Comparison of ENCODE assay signal across 20 cellular contexts in genomic region chr2:25816249-25816648, GRCh38.
A peak's percentile ranks its signal among the peaks of the same experiment; 100 is the strongest.
DNase-seq lines count a peak whose midpoint lies in the region; ATAC-seq, FAIRE-seq and TF ChIP-seq lines count a peak whose summit lies in the region.
"Had no signal": no experiment of that assay in that cellular context is flagged by ENCODE, and none has a peak within 500 bp of the region (broad histone marks: within the 10 kb centered on the region; RNA-seq: fewer than 3 reads in every experiment).

No MANE protein-coding gene starts in this region.

- no peak overlapping the region for H3K4me2 ChIP-seq in K562 (ENCODE audit: insufficient read depth, low read length)
- H3K4me2 ChIP-seq: BLaER1 treated with 17β-estradiol and CSF1 and Interleukin-3, amounts not matched to agents 10 nM and 100 nM had no signal

- no peaks in the 10 kb centered on the region for H3K9me1 ChIP-seq in K562 (ENCODE audit: control insufficient read depth, insufficient read depth, low read length)

- H3K4me1 Mint-ChIP-seq in T-helper 1 cell treated with Interleukin-12 subunit alpha and Interleukin-12 subunit beta and Interleukin-4 antibody, amounts not matched to agents 30 μg/mL and 1 μg/mL, for 36 hours (ENCODE audit: low read depth): peaks cover 19% of the 10 kb centered on the region
- peaks cover 65% of the 10 kb centered on the region for H3K4me1 Mint-ChIP-seq in activated naive CD4-positive, alpha-beta T cell treated with anti-CD3 and anti-CD28 coated beads, Interleukin-2, amount 50 U/mL, for 24 hours
- peaks cover 64% of the 10 kb centered on the region for H3K4me1 Mint-ChIP-seq in stimulated activated naive CD8-positive, alpha-beta T cell treated with anti-CD3 and anti-CD28 coated beads, Interleukin-15, amount 100 ng/mL, for 72 hours
- H3K4me1 Mint-ChIP-seq in stimulated activated naive B cell treated with anti-CD40 and anti-IgM and Interleukin-4, amounts not matched to agents 10 μg/mL and 1 μg/mL and 100 μg/mL, for 72 hours: peaks cover 3 to 20% of the 10 kb centered on the region in 2 donors

- H3K79me2 ChIP-seq in K562 (ENCODE audit: control insufficient read depth, insufficient read depth, low read length): peaks cover 45% of the 10 kb centered on the region

- in situ Hi-C loops in K562 (cut with MboI): no loop called here

- TF ChIP-seq POLR2A in K562 (conservative IDR thresholded peaks at IDR 0.05): no peak

- 85% methylated on average over 6 of the region's 6 CpGs for WGBS in K562 (ENCODE audit: insufficient coverage, low coverage, missing lambda C conversion rate)

- DNase-seq in T-helper 1 cell: no peak
- no peak for DNase-seq in activated naive CD4-positive, alpha-beta T cell treated with anti-CD3 and anti-CD28 coated beads, Interleukin-2, amount 50 U/mL, for 72 hours (ENCODE audit: low spot score in 2 of 2)
- no peak for DNase-seq in K562 (ENCODE audit: extremely low read depth in 1 of 4, low spot score in 3 of 4)
- DNase-seq in stimulated activated naive CD8-positive, alpha-beta T cell treated with anti-CD3 and anti-CD28 coated beads, Interleukin-15, amount 100 ng/mL, for 72 hours: no peak
- DNase-seq in stimulated activated naive B cell treated with anti-CD40 and anti-IgM and Interleukin-4, amounts not matched to agents 10 μg/mL and 1 μg/mL and 100 μg/mL, for 72 hours: no peak
- no peak for DNase-seq in HCEC 1CT
- DNase-seq: Caco-2; GM23248; KBM-7; NCI-H1694; NCI-H2107; NCI-H226; NCI-H526 treated with DMSO at 0.1 percent for 48 hours; NK-92 treated with Interleukin-12 subunit alpha and Interleukin-12 subunit beta, amount 100 ng/mL, for 24 hours; OCI-M1; RPMI8226 had no signal

- H3K36me3 ChIP-seq in K562 (ENCODE audit: control insufficient read depth, insufficient read depth, low read length): peaks cover 11% of the 10 kb centered on the region; the same call in 1 of the 3 replicates

- no peaks in the 10 kb centered on the region for H3K9me3 ChIP-seq in K562 (replicated peaks; ENCODE audit: control insufficient read depth, insufficient read depth, low read depth, low read length)
- H3K9me3 ChIP-seq: BLaER1 treated with 17β-estradiol and CSF1 and Interleukin-3, amounts not matched to agents 10 nM and 100 nM; Caco-2 had no signal

- ATAC-seq in activated naive CD4-positive, alpha-beta T cell treated with anti-CD3 and anti-CD28 coated beads, Interleukin-2, amount 50 U/mL, for 72 hours: no peak
- no peak for ATAC-seq in K562
- ATAC-seq in stimulated activated naive CD8-positive, alpha-beta T cell treated with anti-CD3 and anti-CD28 coated beads, Interleukin-15, amount 100 ng/mL, for 72 hours: no peak
- no peak for ATAC-seq in stimulated activated naive B cell treated with anti-CD40 and anti-IgM and Interleukin-4, amounts not matched to agents 10 μg/mL and 1 μg/mL and 100 μg/mL, for 72 hours (replicated peaks)

- no peak overlapping the region for H3K27ac ChIP-seq in K562 (ENCODE audit: extremely low read depth, low read depth, low read length)
- H3K27ac ChIP-seq: 22Rv1; BLaER1 treated with 17β-estradiol and CSF1 and Interleukin-3, amounts not matched to agents 10 nM and 100 nM; GM23248 had no signal

- H3K27ac Mint-ChIP-seq in T-helper 1 cell treated with Interleukin-12 subunit alpha and Interleukin-12 subunit beta and Interleukin-4 antibody, amounts not matched to agents 30 μg/mL and 1 μg/mL, for 36 hours: peak overlapping the region; percentile 49
- peak overlapping the region; percentile 49 for H3K27ac Mint-ChIP-seq in activated naive CD4-positive, alpha-beta T cell treated with anti-CD3 and anti-CD28 coated beads, Interleukin-2, amount 50 U/mL, for 24 hours
- H3K27ac Mint-ChIP-seq in activated naive CD4-positive, alpha-beta T cell treated with anti-CD3 and anti-CD28 coated beads, Interleukin-2, amount 50 U/mL, for 72 hours: peak overlapping the region in 1 of 2 donors; percentile 41
- peak overlapping the region in 1 of 2 donors; percentile 62 for H3K27ac Mint-ChIP-seq in stimulated activated naive CD8-positive, alpha-beta T cell treated with anti-CD3 and anti-CD28 coated beads, Interleukin-15, amount 100 ng/mL, for 72 hours
- H3K27ac Mint-ChIP-seq in stimulated activated naive B cell treated with anti-CD40 and anti-IgM and Interleukin-4, amounts not matched to agents 10 μg/mL and 1 μg/mL and 100 μg/mL, for 72 hours: no peak overlapping the region

- H3K9me3 Mint-ChIP-seq in T-helper 1 cell treated with Interleukin-12 subunit alpha and Interleukin-12 subunit beta and Interleukin-4 antibody, amounts not matched to agents 30 μg/mL and 1 μg/mL, for 36 hours: no peaks in the 10 kb centered on the region
- no peaks in the 10 kb centered on the region for H3K9me3 Mint-ChIP-seq in activated naive CD4-positive, alpha-beta T cell treated with anti-CD3 and anti-CD28 coated beads, Interleukin-2, amount 50 U/mL, for 24 hours
- no peaks in the 10 kb centered on the region for H3K9me3 Mint-ChIP-seq in activated naive CD4-positive, alpha-beta T cell treated with anti-CD3 and anti-CD28 coated beads, Interleukin-2, amount 50 U/mL, for 72 hours
- H3K9me3 Mint-ChIP-seq in stimulated activated naive CD8-positive, alpha-beta T cell treated with anti-CD3 and anti-CD28 coated beads, Interleukin-15, amount 100 ng/mL, for 72 hours: no peaks in the 10 kb centered on the region
- no peaks in the 10 kb centered on the region for H3K9me3 Mint-ChIP-seq in stimulated activated naive B cell treated with anti-CD40 and anti-IgM and Interleukin-4, amounts not matched to agents 10 μg/mL and 1 μg/mL and 100 μg/mL, for 72 hours

- H3K4me3 Mint-ChIP-seq in T-helper 1 cell treated with Interleukin-12 subunit alpha and Interleukin-12 subunit beta and Interleukin-4 antibody, amounts not matched to agents 30 μg/mL and 1 μg/mL, for 36 hours: no peak overlapping the region
- H3K4me3 Mint-ChIP-seq in activated naive CD4-positive, alpha-beta T cell treated with anti-CD3 and anti-CD28 coated beads, Interleukin-2, amount 50 U/mL, for 24 hours: no peak overlapping the region
- H3K4me3 Mint-ChIP-seq in stimulated activated naive CD8-positive, alpha-beta T cell treated with anti-CD3 and anti-CD28 coated beads, Interleukin-15, amount 100 ng/mL, for 72 hours: peak overlapping the region; percentile 6 to 52
- H3K4me3 Mint-ChIP-seq in stimulated activated naive B cell treated with anti-CD40 and anti-IgM and Interleukin-4, amounts not matched to agents 10 μg/mL and 1 μg/mL and 100 μg/mL, for 72 hours: no peak overlapping the region

- TF ChIP-seq EP300 in K562 (IDR thresholded peaks at IDR 0.05; ENCODE audit: low read length): no peak

- FAIRE-seq in K562 (lab: Jason Lieb, UNC): no peak

- H3K4me3 ChIP-seq in K562: no peak overlapping the region
- H3K4me3 ChIP-seq: BLaER1 treated with 17β-estradiol and CSF1 and Interleukin-3, amounts not matched to agents 10 nM and 100 nM; GM23248 had no signal

- intact Hi-C loops in K562 (cut with micrococcal nuclease): no loop called here

- TF ChIP-seq CTCF in K562 (IDR thresholded peaks at IDR 0.05 in 2 of 3, conservative IDR thresholded peaks at IDR 0.05 in 1 of 3; ENCODE audit: insufficient read depth in 2 of 3, low read depth in 1 of 3, low read length in 3 of 3): no peak

- peaks cover 8% of the 10 kb centered on the region for H3K36me3 Mint-ChIP-seq in T-helper 1 cell treated with Interleukin-12 subunit alpha and Interleukin-12 subunit beta and Interleukin-4 antibody, amounts not matched to agents 30 μg/mL and 1 μg/mL, for 36 hours (ENCODE audit: low read depth)
- H3K36me3 Mint-ChIP-seq in activated naive CD4-positive, alpha-beta T cell treated with anti-CD3 and anti-CD28 coated beads, Interleukin-2, amount 50 U/mL, for 24 hours: peaks cover 4% of the 10 kb centered on the region
- H3K36me3 Mint-ChIP-seq in activated naive CD4-positive, alpha-beta T cell treated with anti-CD3 and anti-CD28 coated beads, Interleukin-2, amount 50 U/mL, for 72 hours: peaks cover 0 to 24% of the 10 kb centered on the region in 2 donors
- peaks cover 7 to 14% of the 10 kb centered on the region in 2 donors for H3K36me3 Mint-ChIP-seq in stimulated activated naive B cell treated with anti-CD40 and anti-IgM and Interleukin-4, amounts not matched to agents 10 μg/mL and 1 μg/mL and 100 μg/mL, for 72 hours

- CTCF ChIA-PET in K562 (lab: Yijun Ruan, JAX; ENCODE audit: low intra/inter-chr PET ratio): no interaction called here

- POLR2A ChIA-PET in K562 (lab: Yijun Ruan, JAX): interaction anchor here (1.6 kb wide), 1 partner anchor 9 kb away, joined by 4 read pairs; no protein-coding TSS in a partner anchor

- H3K27me3 ChIP-seq in K562 (ENCODE audit: control insufficient read depth in 2 of 2, insufficient read depth in 2 of 2, low read length in 2 of 2): no peaks in the 10 kb centered on the region
- H3K27me3 ChIP-seq: BLaER1 treated with 17β-estradiol and CSF1 and Interleukin-3, amounts not matched to agents 10 nM and 100 nM had no signal

- H3K27me3 Mint-ChIP-seq in T-helper 1 cell treated with Interleukin-12 subunit alpha and Interleukin-12 subunit beta and Interleukin-4 antibody, amounts not matched to agents 30 μg/mL and 1 μg/mL, for 36 hours (ENCODE audit: low read depth): no peaks in the 10 kb centered on the region
- no peaks in the 10 kb centered on the region for H3K27me3 Mint-ChIP-seq in activated naive CD4-positive, alpha-beta T cell treated with anti-CD3 and anti-CD28 coated beads, Interleukin-2, amount 50 U/mL, for 24 hours
- H3K27me3 Mint-ChIP-seq in stimulated activated naive CD8-positive, alpha-beta T cell treated with anti-CD3 and anti-CD28 coated beads, Interleukin-15, amount 100 ng/mL, for 72 hours: no peaks in the 10 kb centered on the region
- H3K27me3 Mint-ChIP-seq in stimulated activated naive B cell treated with anti-CD40 and anti-IgM and Interleukin-4, amounts not matched to agents 10 μg/mL and 1 μg/mL and 100 μg/mL, for 72 hours: no peaks in the 10 kb centered on the region

- no peak overlapping the region for H2AFZ ChIP-seq in K562 (ENCODE audit: low read depth, low read length)
- H2AFZ ChIP-seq: GM23248 had no signal

- H3K9ac ChIP-seq in K562 (ENCODE audit: insufficient read depth in 1 of 2, low read depth in 2 of 2, low read length in 2 of 2): no peak overlapping the region
- H3K9ac ChIP-seq: BLaER1 treated with 17β-estradiol and CSF1 and Interleukin-3, amounts not matched to agents 10 nM and 100 nM; GM23248 had no signal

- 0 out of 2 replicates have a peak, but pooled peaks cover 3% of the 10 kb centered on the region for H4K20me1 ChIP-seq in K562 (replicated peaks; ENCODE audit: control insufficient read depth, insufficient read depth, low read length)

- no peak for TF ChIP-seq RAD21 in K562 (CRISPR knock-in tag; conservative IDR thresholded peaks at IDR 0.05 in 1 of 2, IDR thresholded peaks at IDR 0.05 in 1 of 2)

- H3K4me1 ChIP-seq in K562 (replicated peaks in 1 of 2; ENCODE audit: control insufficient read depth in 2 of 2, insufficient read depth in 2 of 2, low read length in 2 of 2): 0 out of 5 replicates have a peak, but pooled peaks cover under 1 to 3% of the 10 kb centered on the region in 2 experiments
- H3K4me1 ChIP-seq: Caco-2 had no signal

- BruUV-seq in K562 (replicated peaks; lab: Mats Ljungman, UMichigan): no TSS peak

TF ChIP-seq in K562, 482 proteins besides CTCF, POLR2A, EP300 and RAD21 (continues in another document):
- TF ChIP-seq MEF2D (tag; conservative IDR thresholded peaks at IDR 0.05; ENCODE audit: low read depth) (no peak), CEBPB (tag; IDR thresholded peaks at IDR 0.05) (no peak)

Comparison
In these comparisons a context has a peak if more than half of its experiments do, and no peak if none do; other contexts are left out.
1. H3K4me3 Mint-ChIP-seq: peak in stimulated activated naive CD8-positive, alpha-beta T cell treated with anti-CD3 and anti-CD28 coated beads, Interleukin-15, amount 100 ng/mL, for 72 hours (2 of 2); none in T-helper 1 cell treated with Interleukin-12 subunit alpha and Interleukin-12 subunit beta and Interleukin-4 antibody, amounts not matched to agents 30 μg/mL and 1 μg/mL, for 36 hours (single experiment), activated naive CD4-positive, alpha-beta T cell treated with anti-CD3 and anti-CD28 coated beads, Interleukin-2, amount 50 U/mL, for 24 hours (single experiment) and stimulated activated naive B cell treated with anti-CD40 and anti-IgM and Interleukin-4, amounts not matched to agents 10 μg/mL and 1 μg/mL and 100 μg/mL, for 72 hours (0 of 2).